11 cellular contexts compared by ENCODE assay signal in the genomic region with DNA sequence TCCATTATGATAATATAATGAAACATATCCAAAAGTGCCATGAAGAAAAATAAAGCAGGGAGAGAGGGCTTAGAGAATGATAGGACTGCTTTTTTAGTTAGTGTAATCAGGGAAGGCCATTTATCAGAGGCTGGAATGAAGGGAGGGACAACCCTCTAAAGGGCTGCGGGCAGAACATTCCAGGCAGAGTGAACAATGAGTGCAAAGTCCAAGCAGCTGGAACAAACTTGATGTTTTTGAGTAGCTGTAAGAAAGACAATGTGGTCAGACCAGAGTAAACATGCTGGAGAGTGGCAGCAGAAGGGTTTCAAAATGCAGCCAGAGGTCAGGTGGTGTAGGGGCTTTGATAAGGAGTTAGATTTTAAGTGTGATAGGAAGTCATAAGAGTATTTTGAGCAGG.
DNase-seq lines count a peak whose midpoint lies in the region; ATAC-seq and TF ChIP-seq lines count a peak whose summit lies in the region.
"Had no signal": no experiment of that assay in that cellular context is flagged by ENCODE, and none has a peak within 500 bp of the region (broad histone marks: within the 10 kb centered on the region; RNA-seq: fewer than 3 reads in every experiment).

No MANE protein-coding gene starts in this region.

- CTCF ChIA-PET in CD8-positive, alpha-beta T cell (lab: Charles Lee) = no interaction called here

- in situ Hi-C loops in SK-MEL-5 (cut with HindIII; ENCODE audit: low pct_unique_long_range_greater_than_20kb, low sequenced_read_pairs) = no loop called here

- H3K4me1 ChIP-seq in CD8-positive, alpha-beta T cell (ENCODE audit: insufficient read depth, low read length) = no peaks in the 10 kb centered on the region

- H3K36me3 Mint-ChIP-seq in CD8-positive, alpha-beta T cell = no peaks in the 10 kb centered on the region

- TF ChIP-seq CTCF in fibroblast of villous mesenchyme (IDR thresholded peaks at IDR 0.05; ENCODE audit: insufficient read depth, low read depth, low read length) = no peak
- no peak for TF ChIP-seq CTCF in CD8-positive, alpha-beta T cell (IDR thresholded peaks at IDR 0.05)

- ATAC-seq in CD8-positive, alpha-beta T cell = no peak

- no peaks in the 10 kb centered on the region for H3K9me3 ChIP-seq in CD8-positive, alpha-beta T cell (ENCODE audit: low read length)

- no peak overlapping the region for H3K4me3 ChIP-seq in fibroblast of villous mesenchyme (ENCODE audit: low read depth, low read length)
- no peak overlapping the region for H3K4me3 ChIP-seq in CD8-positive, alpha-beta T cell (ENCODE audit: low read depth, low read length)
- H3K4me3 ChIP-seq: BLaER1 treated with 17β-estradiol and CSF1 and Interleukin-3, amounts not matched to agents 10 nM and 100 nM had no signal

- peak; percentile 61 for DNase-seq in COLO668 (lab: John Stamatoyannopoulos, UW; ENCODE audit: unreplicated experiment)
- peak; percentile 6 for DNase-seq in SK-MEL-5 (ENCODE audit: low read depth, low spot score)
- DNase-seq in fibroblast of villous mesenchyme (ENCODE audit: low read depth) = peak; percentile 8
- peak; percentile 81 for DNase-seq in mucosa of gallbladder (ENCODE audit: low spot score)
- DNase-seq in glomerular visceral epithelial cell (ENCODE audit: extremely low spot score) = no peak
- DNase-seq in NCI-H1092 treated with DMSO at 0.1 percent for 48 hours (lab: John Stamatoyannopoulos, UW) = no peak
- DNase-seq in MV-4-11 (lab: John Stamatoyannopoulos, UW) = no peak
- no peak for DNase-seq in CD8-positive, alpha-beta T cell
- DNase-seq: activated CD4-positive, CD25-positive, alpha-beta regulatory T cell treated with anti-CD3 and anti-CD28 coated beads, Interleukin-2, amount 50 U/mL, for 72 hours; NCI-H2029 had no signal

- intact Hi-C loops in CD8-positive, alpha-beta T cell (cut with DNase I, micrococcal nuclease) = no loop called here

- H3K27me3 Mint-ChIP-seq in CD8-positive, alpha-beta T cell (ENCODE audit: low read depth) = no peaks in the 10 kb centered on the region

- H3K36me3 ChIP-seq in CD8-positive, alpha-beta T cell (ENCODE audit: insufficient read depth, low read length) = no peaks in the 10 kb centered on the region
- H3K36me3 ChIP-seq: BLaER1 treated with 17β-estradiol and CSF1 and Interleukin-3, amounts not matched to agents 10 nM and 100 nM had no signal

- H3K27ac ChIP-seq in CD8-positive, alpha-beta T cell (ENCODE audit: low read depth, low read length) = no peak overlapping the region
- H3K27ac ChIP-seq: BLaER1 treated with 17β-estradiol and CSF1 and Interleukin-3, amounts not matched to agents 10 nM and 100 nM had no signal

- no peaks in the 10 kb centered on the region for H3K27me3 ChIP-seq in CD8-positive, alpha-beta T cell (ENCODE audit: insufficient read depth, low read length)
- H3K27me3 ChIP-seq: BLaER1 treated with 17β-estradiol and CSF1 and Interleukin-3, amounts not matched to agents 10 nM and 100 nM had no signal

- H3K27ac Mint-ChIP-seq in CD8-positive, alpha-beta T cell = no peak overlapping the region

- POLR2A ChIA-PET in CD8-positive, alpha-beta T cell (lab: Charles Lee) = interaction anchor here (0.6 kb wide), 1 partner anchor 177 kb away, joined by 3 read pairs; no protein-coding TSS in a partner anchor

- no peaks in the 10 kb centered on the region for H3K4me1 Mint-ChIP-seq in CD8-positive, alpha-beta T cell (ENCODE audit: low read depth)

- peaks cover 7% of the 10 kb centered on the region for H3K9me3 Mint-ChIP-seq in CD8-positive, alpha-beta T cell

- no peak overlapping the region for H3K4me3 Mint-ChIP-seq in CD8-positive, alpha-beta T cell

Comparison
In these comparisons a context has a peak if more than half of its experiments do, and no peak if none do; other contexts are left out.
1. DNase-seq: peak in COLO668 (single experiment), SK-MEL-5 (single experiment), fibroblast of villous mesenchyme (single experiment) and mucosa of gallbladder (single experiment); none in glomerular visceral epithelial cell (single experiment), NCI-H1092 treated with DMSO at 0.1 percent for 48 hours (single experiment), MV-4-11 (single experiment) and CD8-positive, alpha-beta T cell (0 of 7).